In the genomic region with DNA sequence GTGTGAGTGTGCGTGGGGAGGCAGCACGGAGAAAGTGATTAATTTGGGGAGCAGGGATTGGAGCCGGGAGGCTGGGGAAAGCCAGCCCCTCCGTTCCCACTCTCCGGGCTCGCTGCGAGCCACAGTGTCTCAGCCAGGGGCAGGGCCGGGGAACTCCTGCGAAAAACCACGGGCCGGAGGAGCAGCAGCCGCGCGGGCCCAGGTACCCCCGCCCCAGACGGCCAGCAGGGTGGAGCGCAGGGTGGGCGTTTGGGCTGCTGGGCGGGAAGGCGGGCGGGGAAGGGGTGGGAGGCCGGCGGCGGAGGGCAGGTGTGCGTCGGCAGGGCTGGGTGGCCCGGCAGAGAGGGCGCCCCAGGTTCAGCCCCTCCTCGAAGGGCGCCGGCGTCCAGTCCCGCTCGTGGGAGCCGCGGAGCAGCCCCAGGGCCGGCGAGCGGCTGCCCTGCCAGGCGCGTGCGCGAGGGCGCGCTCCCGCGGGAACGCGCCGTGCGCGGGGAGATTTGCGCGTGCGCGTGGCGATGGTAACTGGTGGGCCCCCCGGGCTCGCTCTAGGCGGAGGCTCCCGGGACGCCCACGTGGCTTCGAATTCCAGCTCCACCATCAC, we compare ENCODE assay signal across 8 cellular contexts. TPM values are rescaled to one million over a fixed set of nuclear protein-coding genes. Genes with fewer than 3 reads are reported as not detected.
DNase-seq lines count a peak whose midpoint lies in the region; ATAC-seq and TF ChIP-seq lines count a peak whose summit lies in the region.

No MANE protein-coding gene starts in this region.

- peaks cover 99% of the 10 kb centered on the region for H3K27me3 ChIP-seq in smooth muscle cell (ENCODE audit: low read depth)

- DNase-seq in NCI-H345 (lab: John Stamatoyannopoulos, UW) (peak; percentile 44), left cardiac atrium (peak; percentile 23), smooth muscle cell (lab: John Stamatoyannopoulos, UW; ENCODE audit: unreplicated experiment) (no peak), cortex of kidney (lab: John Stamatoyannopoulos, UW) (no peak), RWPE1 (ENCODE audit: low spot score) (no peak), iPS-NIHi11 (ENCODE audit: low spot score) (no peak)
- no peak for DNase-seq in activated naive CD4-positive, alpha-beta T cell treated with Interleukin-2 at 50 U/mL for 16 hours

- no peaks in the 10 kb centered on the region for H4K20me1 ChIP-seq in smooth muscle cell (ENCODE audit: low read depth)

- H3F3A ChIP-seq in smooth muscle cell (ENCODE audit: low read depth) = no peaks in the 10 kb centered on the region

- H3K27ac ChIP-seq in smooth muscle cell (ENCODE audit: low read depth) (no peak overlapping the region), RWPE1 (no peak overlapping the region)

- no peak for TF ChIP-seq CTCF in smooth muscle cell (IDR thresholded peaks at IDR 0.05; ENCODE audit: borderline replicate concordance, insufficient read depth, poor library complexity, severe bottlenecking)
- TF ChIP-seq CTCF in RWPE1 (conservative IDR thresholded peaks at IDR 0.05; ENCODE audit: low read depth) = no peak

- peak overlapping the region; percentile 43 for H3K4me3 ChIP-seq in smooth muscle cell

- ATAC-seq in left cardiac atrium = peak; percentile 45 to 57

- no peaks in the 10 kb centered on the region for H3K9me3 ChIP-seq in smooth muscle cell (replicated peaks; ENCODE audit: low read depth)

- POLR2A ChIA-PET in RWPE1 (lab: Yijun Ruan, JAX; ENCODE audit: low non-redundant PET) = no interaction called here

- peak overlapping the region; percentile 88 for H3K4me2 ChIP-seq in smooth muscle cell

- intact Hi-C loops in left cardiac atrium (cut with DNase I) = no loop called here

- no peaks in the 10 kb centered on the region for H3K79me2 ChIP-seq in smooth muscle cell (ENCODE audit: low read depth)

- CTCF ChIA-PET in RWPE1 (lab: Yijun Ruan, JAX) = no interaction called here

- WGBS in smooth muscle cell (ENCODE audit: low lambda C conversion rate) = 13% methylated on average over 48 of the region's 64 CpGs

- H2AFZ ChIP-seq in smooth muscle cell (ENCODE audit: low read depth) = peak overlapping the region; percentile 43

- peak; percentile 19 for TF ChIP-seq POLR2A in GM19193 (IDR thresholded peaks at IDR 0.05; ENCODE audit: extremely low read depth, insufficient read depth, insufficient read length)

- no peak overlapping the region for H3K9ac ChIP-seq in smooth muscle cell (ENCODE audit: low read depth)

- H3K4me1 ChIP-seq in smooth muscle cell (ENCODE audit: low read depth) = no peaks in the 10 kb centered on the region

- no peaks in the 10 kb centered on the region for H3K36me3 ChIP-seq in smooth muscle cell (ENCODE audit: low read depth)

RNA-seq across cellular contexts. Expression of a gene that starts 1.4 kb away (rescaled TPM):
- total RNA-seq in left cardiac atrium = 10 to 100 TPM; 67.0 to 67.9 TPM
- not detected in 2 replicates for total RNA-seq in smooth muscle cell
- polyA plus RNA-seq in smooth muscle cell = not detected in 2 replicates

Comparison
In these comparisons a context has a peak if more than half of its experiments do, and no peak if none do; other contexts are left out.
1. DNase-seq: peak in NCI-H345 (single experiment) and left cardiac atrium (single experiment); none in smooth muscle cell (single experiment), activated naive CD4-positive, alpha-beta T cell treated with Interleukin-2 at 50 U/mL for 16 hours (single experiment), cortex of kidney (single experiment), RWPE1 (single experiment) and iPS-NIHi11 (single experiment).
2. RNA of a gene that starts 1.4 kb away (total RNA-seq): 67.0 to 67.9 TPM in left cardiac atrium; not detected in smooth muscle cell; every median in the first group is over 10 times any median in the second.